In the genomic region with DNA sequence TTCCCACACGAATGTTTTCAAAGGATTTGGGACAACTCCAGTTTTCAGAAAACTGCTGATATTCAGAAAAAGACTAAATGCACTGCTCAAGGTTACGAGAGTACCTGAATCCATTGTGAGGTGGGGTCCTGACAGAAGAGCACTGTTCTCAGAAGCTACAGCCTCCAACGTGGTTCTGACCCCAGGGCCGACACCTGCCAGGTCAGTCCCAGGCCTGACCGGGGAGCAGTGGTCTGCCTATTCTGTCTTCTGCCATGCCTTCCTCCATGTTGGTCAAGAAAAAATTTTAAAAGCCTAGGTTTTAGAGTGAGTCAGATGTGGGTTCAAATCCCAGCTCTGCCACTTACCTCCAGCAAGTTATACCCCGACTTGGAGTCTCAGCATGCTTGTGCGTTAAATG, we compare ENCODE assay signal across 8 cellular contexts.
"Had no signal": no experiment of that assay in that cellular context is flagged by ENCODE, and none has a peak within 500 bp of the region (broad histone marks: within the 10 kb centered on the region; RNA-seq: fewer than 3 reads in every experiment).

No MANE protein-coding gene starts in this region.

- H3K4me1 ChIP-seq: HAP-1 had no signal

- ATAC-seq: HCT116 had no signal

- DNase-seq: GM23248, GOT3, H7, HFFc6, KBM-7 had no signal

- H2AFZ ChIP-seq: GM23248 had no signal

- H3K9ac ChIP-seq: GM23248 had no signal

- H3K9me3 ChIP-seq: HAP-1 had no signal

- H3K4me3 ChIP-seq: GM23248, HAP-1 had no signal

- H3K27ac ChIP-seq: GM23248, HL-60 had no signal

- H3K36me3 ChIP-seq: HAP-1 had no signal
